ENCODE assay signal across 1 cellular context in the genomic region with DNA sequence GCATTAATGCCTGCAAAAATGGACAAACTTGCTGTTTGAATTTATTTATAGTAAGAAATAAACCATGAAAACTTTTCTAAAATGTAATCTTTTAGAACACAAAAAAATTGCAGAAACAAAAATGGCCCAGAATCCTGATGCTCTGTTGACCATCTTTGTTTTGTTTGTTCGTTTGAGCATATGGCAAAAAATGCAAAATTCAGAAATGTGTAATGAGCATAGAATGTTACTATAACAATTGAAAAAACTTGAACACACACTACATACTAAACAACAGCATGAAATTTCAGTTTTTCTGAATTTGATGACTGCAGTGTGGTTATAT.
A peak's percentile ranks its signal among the peaks of the same experiment; 100 is the strongest.
TF ChIP-seq lines count a peak whose summit lies in the region.

No MANE protein-coding gene starts in this region.

TF ChIP-seq in HepG2, 621 proteins besides CTCF, POLR2A, EP300 and RAD21:
- TF ChIP-seq CENPBD1 (CRISPR knock-in tag; IDR thresholded peaks at IDR 0.05; ENCODE audit: borderline replicate concordance, low read depth): no peak
- 0 out of 2 replicates have a peak, but pooled peaks have one; percentile 11 for TF ChIP-seq ZNF24 (IDR thresholded peaks at IDR 0.05)
- TF ChIP-seq, protein P1, sequence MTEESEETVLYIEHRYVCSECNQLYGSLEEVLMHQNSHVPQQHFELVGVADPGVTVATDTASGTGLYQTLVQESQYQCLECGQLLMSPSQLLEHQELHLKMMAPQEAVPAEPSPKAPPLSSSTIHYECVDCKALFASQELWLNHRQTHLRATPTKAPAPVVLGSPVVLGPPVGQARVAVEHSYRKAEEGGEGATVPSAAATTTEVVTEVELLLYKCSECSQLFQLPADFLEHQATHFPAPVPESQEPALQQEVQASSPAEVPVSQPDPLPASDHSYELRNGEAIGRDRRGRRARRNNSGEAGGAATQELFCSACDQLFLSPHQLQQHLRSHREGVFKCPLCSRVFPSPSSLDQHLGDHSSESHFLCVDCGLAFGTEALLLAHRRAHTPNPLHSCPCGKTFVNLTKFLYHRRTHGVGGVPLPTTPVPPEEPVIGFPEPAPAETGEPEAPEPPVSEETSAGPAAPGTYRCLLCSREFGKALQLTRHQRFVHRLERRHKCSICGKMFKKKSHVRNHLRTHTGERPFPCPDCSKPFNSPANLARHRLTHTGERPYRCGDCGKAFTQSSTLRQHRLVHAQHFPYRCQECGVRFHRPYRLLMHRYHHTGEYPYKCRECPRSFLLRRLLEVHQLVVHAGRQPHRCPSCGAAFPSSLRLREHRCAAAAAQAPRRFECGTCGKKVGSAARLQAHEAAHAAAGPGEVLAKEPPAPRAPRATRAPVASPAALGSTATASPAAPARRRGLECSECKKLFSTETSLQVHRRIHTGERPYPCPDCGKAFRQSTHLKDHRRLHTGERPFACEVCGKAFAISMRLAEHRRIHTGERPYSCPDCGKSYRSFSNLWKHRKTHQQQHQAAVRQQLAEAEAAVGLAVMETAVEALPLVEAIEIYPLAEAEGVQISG (CRISPR knock-in tag; IDR thresholded peaks at IDR 0.05): no peak
- TF ChIP-seq USF2 (IDR thresholded peaks at IDR 0.05; ENCODE audit: low read depth, low read length): no peak
- TF ChIP-seq USF2 (CRISPR knock-in tag; IDR thresholded peaks at IDR 0.05; ENCODE audit: borderline replicate concordance): peak; percentile 69; the same call in 1 of the 2 replicates
- TF ChIP-seq HMGXB4 (CRISPR knock-in tag; IDR thresholded peaks at IDR 0.05; ENCODE audit: borderline replicate concordance in 1 of 2, low read depth in 1 of 2): 0 out of 4 replicates have a peak, but pooled peaks of 1 of the 2 experiments have one; percentile 9
- no peak for TF ChIP-seq ZNF770 (CRISPR knock-in tag; IDR thresholded peaks at IDR 0.05)
- no peak for TF ChIP-seq ZNF75D (CRISPR knock-in tag; IDR thresholded peaks at IDR 0.05; ENCODE audit: borderline replicate concordance)
- TF ChIP-seq HMG20A (CRISPR knock-in tag; IDR thresholded peaks at IDR 0.05; ENCODE audit: borderline replicate concordance): 0 out of 2 replicates have a peak, but pooled peaks have one; percentile 2
- no peak for TF ChIP-seq NFE2 (CRISPR knock-in tag; IDR thresholded peaks at IDR 0.05)
- 0 out of 2 replicates have a peak, but pooled peaks have one; percentile 22 for TF ChIP-seq CHD4 (IDR thresholded peaks at IDR 0.05; ENCODE audit: borderline replicate concordance, low read length)
- no peak for TF ChIP-seq MTF1 (CRISPR knock-in tag; IDR thresholded peaks at IDR 0.05)
- no peak for TF ChIP-seq PAF1 (CRISPR knock-in tag; IDR thresholded peaks at IDR 0.05)
- no peak for TF ChIP-seq ZNF235 (CRISPR knock-in tag; IDR thresholded peaks at IDR 0.05; ENCODE audit: borderline replicate concordance)
- TF ChIP-seq MED13 (CRISPR knock-in tag; IDR thresholded peaks at IDR 0.05): no peak
- no peak for TF ChIP-seq REST (IDR thresholded peaks at IDR 0.05; ENCODE audit: borderline replicate concordance in 1 of 2, low read depth in 1 of 2, low read length in 2 of 2)
- no peak for TF ChIP-seq NR2F2 (IDR thresholded peaks at IDR 0.05; ENCODE audit: borderline replicate concordance, low read depth)
- no peak for TF ChIP-seq ARNT (IDR thresholded peaks at IDR 0.05)
- no peak for TF ChIP-seq SKI (IDR thresholded peaks at IDR 0.05; ENCODE audit: partially characterized antibody)
- no peak for TF ChIP-seq HNF4A (CRISPR knock-in tag; IDR thresholded peaks at IDR 0.05)
- no peak for TF ChIP-seq ATF6 (CRISPR knock-in tag; conservative IDR thresholded peaks at IDR 0.05)
- TF ChIP-seq ZNF883 (CRISPR knock-in tag; IDR thresholded peaks at IDR 0.05; ENCODE audit: not compliant biosample characterization): no peak
- TF ChIP-seq ATF7 (IDR thresholded peaks at IDR 0.05): no peak
- no peak for TF ChIP-seq ATF7 (CRISPR knock-in tag; IDR thresholded peaks at IDR 0.05)
- no peak for TF ChIP-seq ZNF557 (CRISPR knock-in tag; IDR thresholded peaks at IDR 0.05)
- no peak for TF ChIP-seq RORA (CRISPR knock-in tag; IDR thresholded peaks at IDR 0.05)
- TF ChIP-seq SUZ12 (IDR thresholded peaks at IDR 0.05; ENCODE audit: low read depth, low read length): no peak
- no peak for TF ChIP-seq GZF1 (CRISPR knock-in tag; IDR thresholded peaks at IDR 0.05)
- TF ChIP-seq ZNF562 (CRISPR knock-in tag; IDR thresholded peaks at IDR 0.05; ENCODE audit: borderline replicate concordance): no peak
- TF ChIP-seq CHD2 (IDR thresholded peaks at IDR 0.05; ENCODE audit: low read depth, low read length): no peak
- no peak for TF ChIP-seq KDM6A (CRISPR knock-in tag; IDR thresholded peaks at IDR 0.05; ENCODE audit: low read depth)
- TF ChIP-seq ZNF292 (CRISPR knock-in tag; IDR thresholded peaks at IDR 0.05; ENCODE audit: borderline replicate concordance, low read depth): no peak
- no peak for TF ChIP-seq PHF5A (CRISPR knock-in tag; IDR thresholded peaks at IDR 0.05; ENCODE audit: low read depth, unreplicated experiment)
- TF ChIP-seq ZNF816 (CRISPR knock-in tag; IDR thresholded peaks at IDR 0.05; ENCODE audit: borderline replicate concordance): no peak
- TF ChIP-seq ZNF878 (CRISPR knock-in tag; IDR thresholded peaks at IDR 0.05): no peak
- no peak for TF ChIP-seq ZNF766 (CRISPR knock-in tag; IDR thresholded peaks at IDR 0.05; ENCODE audit: borderline replicate concordance)
- no peak for TF ChIP-seq TRIM24 (CRISPR knock-in tag; IDR thresholded peaks at IDR 0.05)
- no peak for TF ChIP-seq RBM22 (optimal IDR thresholded peaks at IDR 0.05; ENCODE audit: low read length)
- no peak for TF ChIP-seq LCORL (IDR thresholded peaks at IDR 0.05)
- TF ChIP-seq LCORL (CRISPR knock-in tag; IDR thresholded peaks at IDR 0.05): peak; percentile 9; the same call in 1 of the 2 replicates
TF ChIP-seq in HepG2: peak in this region for 6.
